ENCODE assay signal across 9 cellular contexts in genomic region chr15:78598348-78598747, GRCh38. TPM values are rescaled to one million over a fixed set of nuclear protein-coding genes. Genes with fewer than 3 reads are reported as not detected.
"Had no signal": no experiment of that assay in that cellular context is flagged by ENCODE, and none has a peak within 500 bp of the region (broad histone marks: within the 10 kb centered on the region; RNA-seq: fewer than 3 reads in every experiment).

No MANE protein-coding gene starts in this region.

- H3K4me3 ChIP-seq: K562 had no signal

- ATAC-seq: HepG2 had no signal

- H3K27ac ChIP-seq: HL-60 had no signal

- FAIRE-seq: HepG2, HTR-8/SVneo, K562 had no signal

- DNase-seq: IMR-90, KBM-7, KG1 had no signal

RNA-seq across cellular contexts. Expression of gene CHRNA3, which starts 22.4 kb away (rescaled TPM):
- total RNA-seq: HepG2, HT-29, HT1080, IMR-90, K562 had no signal

RNA-seq across cellular contexts. Expression of gene CHRNB4, which starts 42.7 kb away (rescaled TPM):
- total RNA-seq: HepG2, HT-29, HT1080, IMR-90 had no signal
